ENCODE assay signal across 24 cellular contexts in the genomic region with DNA sequence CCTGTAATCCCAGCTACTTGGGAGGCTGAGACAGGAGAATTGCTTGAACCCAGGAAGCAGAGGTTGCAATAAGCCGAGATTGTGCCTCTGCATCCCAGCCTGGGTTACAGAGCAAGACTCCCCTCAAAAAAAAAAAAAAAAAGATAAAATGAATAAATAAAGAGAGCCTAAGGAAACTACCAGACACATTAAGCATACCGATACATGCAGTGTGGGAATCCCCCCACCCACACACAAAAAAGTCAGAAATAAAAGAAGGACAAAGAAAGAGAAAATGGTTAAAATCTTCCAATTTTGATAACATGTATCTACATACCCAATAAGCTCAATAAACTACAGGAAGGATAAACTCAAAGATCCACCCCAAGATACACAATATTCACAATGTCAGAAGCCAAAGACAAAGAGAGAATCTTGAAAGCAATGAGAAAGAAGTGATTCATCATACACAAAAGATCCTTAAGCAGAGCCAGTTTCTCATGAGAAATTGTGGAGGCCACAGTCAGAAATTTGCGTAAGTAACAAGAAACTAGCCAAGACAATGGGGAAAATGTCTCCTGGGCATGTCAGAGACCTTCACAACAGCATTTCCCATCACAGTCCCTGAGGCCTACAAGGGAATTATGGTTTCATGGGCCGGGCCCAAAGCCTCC.
A peak's percentile ranks its signal among the peaks of the same experiment; 100 is the strongest.
DNase-seq lines count a peak whose midpoint lies in the region; ATAC-seq, FAIRE-seq and TF ChIP-seq lines count a peak whose summit lies in the region.
"Had no signal": no experiment of that assay in that cellular context is flagged by ENCODE, and none has a peak within 500 bp of the region (broad histone marks: within the 10 kb centered on the region; RNA-seq: fewer than 3 reads in every experiment).

No MANE protein-coding gene starts in this region.

- H3K27me3 ChIP-seq in GM12878 (replicated peaks in 1 of 2; ENCODE audit: control insufficient read depth in 2 of 2, insufficient read depth in 2 of 2, low read length in 1 of 2) (no peaks in the 10 kb centered on the region), upper lobe of left lung (no peaks in the 10 kb centered on the region)

- DNase-seq in GM12878 (ENCODE audit: low read depth, low spot score) (no peak), DMS 273 treated with DMSO at 0.1 percent for 48 hours (lab: John Stamatoyannopoulos, UW) (no peak), upper lobe of left lung (no peak)
- DNase-seq: AML-193; Caco-2; CD4-positive, alpha-beta T cell; DMS153; DMS79; GDM1; GM23248; H7; HFFc6; Kasumi-1; KG1 had no signal

- RAD21 ChIA-PET in GM12878 (lab: Charles Lee; ENCODE audit: unreplicated experiment): no interaction called here

- no peaks in the 10 kb centered on the region for H3K79me2 ChIP-seq in GM12878 (ENCODE audit: control insufficient read depth, insufficient read depth, low read length)

- no peak for TF ChIP-seq RAD21 in GM12878 (IDR thresholded peaks at IDR 0.05; ENCODE audit: insufficient read depth, low read depth, low read length)

- no TSS peak for BruUV-seq in GM12878 (replicated peaks; lab: Mats Ljungman, UMichigan)

- no peaks in the 10 kb centered on the region for H4K20me1 ChIP-seq in GM12878 (ENCODE audit: control insufficient read depth, insufficient read depth)

- no peak overlapping the region for H3K9ac ChIP-seq in GM12878 (ENCODE audit: control insufficient read depth, insufficient read depth, low read length)
- H3K9ac ChIP-seq: GM23248 had no signal

- POLR2A ChIA-PET in GM12878 (lab: Charles Lee): interaction anchor here (0.7 to 1.3 kb wide), 2 partner anchors 15 to 25 kb away, joined by 3 to 6 read pairs; no protein-coding TSS in a partner anchor

- H3K4me1 ChIP-seq in GM12878 (ENCODE audit: control insufficient read depth, insufficient read depth, low read length) (no peaks in the 10 kb centered on the region), upper lobe of left lung (no peaks in the 10 kb centered on the region)
- H3K4me1 ChIP-seq: A549, Caco-2 had no signal

- CTCF ChIA-PET in GM12878 (lab: Yijun Ruan, JAX): no interaction called here

- H3K4me2 ChIP-seq in GM12878 (ENCODE audit: control insufficient read depth, insufficient read depth): no peak overlapping the region
- H3K4me2 ChIP-seq: A549 had no signal

- in situ Hi-C loops in GM12878 (cut with MboI): no loop called here

- TF ChIP-seq POLR2A in GM12878 (IDR thresholded peaks at IDR 0.05; ENCODE audit: low read depth, low read length) (no peak), upper lobe of left lung (IDR thresholded peaks at IDR 0.05) (no peak)

- H3K9me3 ChIP-seq in GM12878 (replicated peaks; ENCODE audit: control insufficient read depth, insufficient read depth, low read length): no peaks in the 10 kb centered on the region; the same call in 2 of the 3 replicates
- no peaks in the 10 kb centered on the region for H3K9me3 ChIP-seq in upper lobe of left lung
- H3K9me3 ChIP-seq: A549, Caco-2 had no signal

- H3K4me3 ChIP-seq in GM12878 (no peak overlapping the region), upper lobe of left lung (no peak overlapping the region)
- H3K4me3 ChIP-seq: A549, GM23248 had no signal

- H3K36me3 ChIP-seq in GM12878 (ENCODE audit: control insufficient read depth in 2 of 2, insufficient read depth in 2 of 2, low read length in 1 of 2) (no peaks in the 10 kb centered on the region), upper lobe of left lung (no peaks in the 10 kb centered on the region)

- H2AFZ ChIP-seq in GM12878 (ENCODE audit: control insufficient read depth, low read depth, low read length): peak overlapping the region; percentile 24; the same call in 1 of the 2 replicates
- H2AFZ ChIP-seq: GM23248 had no signal

- H3K27ac ChIP-seq in GM12878 (ENCODE audit: control insufficient read depth, insufficient read depth): no peak overlapping the region
- H3K27ac ChIP-seq in upper lobe of left lung: no peak overlapping the region
- H3K27ac ChIP-seq: 22Rv1, A549, C4-2B, GM23248 had no signal

- WGBS in GM12878 (ENCODE audit: insufficient coverage, insufficient replicate concordance, low lambda C conversion rate, missing lambda C conversion rate): 32% methylated on average over 4 of the region's 4 CpGs
- WGBS in upper lobe of left lung, 2 donors: 78 to 92% methylated on average over 4 of the region's 4 CpGs

- no peak for FAIRE-seq in GM12878 (lab: Jason Lieb, UNC)
- FAIRE-seq: A549, D721Med had no signal

- TF ChIP-seq EP300 in GM12878 (IDR thresholded peaks at IDR 0.05; ENCODE audit: borderline replicate concordance in 1 of 2, control insufficient read depth in 1 of 2, low read depth in 2 of 2, low read length in 2 of 2): no peak
- no peak for TF ChIP-seq EP300 in upper lobe of left lung (IDR thresholded peaks at IDR 0.05)

- no peak for TF ChIP-seq CTCF in GM12878 (IDR thresholded peaks at IDR 0.05 in 2 of 3, conservative IDR thresholded peaks at IDR 0.05 in 1 of 3; ENCODE audit: control insufficient read depth in 2 of 3, extremely low read depth in 1 of 3, insufficient read depth in 1 of 3, low read depth in 3 of 3, low read length in 3 of 3)
- TF ChIP-seq CTCF in upper lobe of left lung (IDR thresholded peaks at IDR 0.05): no peak

- intact Hi-C loops in GM12878 (cut with micrococcal nuclease; ENCODE audit: unreplicated experiment): no loop called here

- ATAC-seq in GM18868 (IDR thresholded peaks at IDR 0.05; ENCODE audit: unreplicated experiment) (peak; percentile 62), HG02678 (IDR thresholded peaks at IDR 0.05; ENCODE audit: unreplicated experiment) (peak; percentile 49), HG03378 (IDR thresholded peaks at IDR 0.05; ENCODE audit: unreplicated experiment) (peak; percentile 70), GM12878 (peak; percentile 47), GM18498 (IDR thresholded peaks at IDR 0.05; ENCODE audit: unreplicated experiment) (no peak), upper lobe of left lung (ENCODE audit: low FRiP score in 2 of 2) (no peak), HG03135 (IDR thresholded peaks at IDR 0.05; ENCODE audit: unreplicated experiment) (no peak)
- ATAC-seq: A549, HCT116 had no signal

- SMC1A ChIA-PET in GM12878 (lab: Charles Lee; ENCODE audit: uncharacterized antibody, unreplicated experiment): no interaction called here

TF ChIP-seq in GM12878, 131 proteins besides CTCF, POLR2A, EP300 and RAD21 (continues in another document):
- TF ChIP-seq, protein P1, sequence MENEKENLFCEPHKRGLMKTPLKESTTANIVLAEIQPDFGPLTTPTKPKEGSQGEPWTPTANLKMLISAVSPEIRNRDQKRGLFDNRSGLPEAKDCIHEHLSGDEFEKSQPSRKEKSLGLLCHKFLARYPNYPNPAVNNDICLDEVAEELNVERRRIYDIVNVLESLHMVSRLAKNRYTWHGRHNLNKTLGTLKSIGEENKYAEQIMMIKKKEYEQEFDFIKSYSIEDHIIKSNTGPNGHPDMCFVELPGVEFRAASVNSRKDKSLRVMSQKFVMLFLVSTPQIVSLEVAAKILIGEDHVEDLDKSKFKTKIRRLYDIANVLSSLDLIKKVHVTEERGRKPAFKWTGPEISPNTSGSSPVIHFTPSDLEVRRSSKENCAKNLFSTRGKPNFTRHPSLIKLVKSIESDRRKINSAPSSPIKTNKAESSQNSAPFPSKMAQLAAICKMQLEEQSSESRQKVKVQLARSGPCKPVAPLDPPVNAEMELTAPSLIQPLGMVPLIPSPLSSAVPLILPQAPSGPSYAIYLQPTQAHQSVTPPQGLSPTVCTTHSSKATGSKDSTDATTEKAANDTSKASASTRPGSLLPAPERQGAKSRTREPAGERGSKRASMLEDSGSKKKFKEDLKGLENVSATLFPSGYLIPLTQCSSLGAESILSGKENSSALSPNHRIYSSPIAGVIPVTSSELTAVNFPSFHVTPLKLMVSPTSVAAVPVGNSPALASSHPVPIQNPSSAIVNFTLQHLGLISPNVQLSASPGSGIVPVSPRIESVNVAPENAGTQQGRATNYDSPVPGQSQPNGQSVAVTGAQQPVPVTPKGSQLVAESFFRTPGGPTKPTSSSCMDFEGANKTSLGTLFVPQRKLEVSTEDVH (IDR thresholded peaks at IDR 0.05; ENCODE audit: low read depth, partially characterized antibody): no peak
- TF ChIP-seq, protein P2, sequence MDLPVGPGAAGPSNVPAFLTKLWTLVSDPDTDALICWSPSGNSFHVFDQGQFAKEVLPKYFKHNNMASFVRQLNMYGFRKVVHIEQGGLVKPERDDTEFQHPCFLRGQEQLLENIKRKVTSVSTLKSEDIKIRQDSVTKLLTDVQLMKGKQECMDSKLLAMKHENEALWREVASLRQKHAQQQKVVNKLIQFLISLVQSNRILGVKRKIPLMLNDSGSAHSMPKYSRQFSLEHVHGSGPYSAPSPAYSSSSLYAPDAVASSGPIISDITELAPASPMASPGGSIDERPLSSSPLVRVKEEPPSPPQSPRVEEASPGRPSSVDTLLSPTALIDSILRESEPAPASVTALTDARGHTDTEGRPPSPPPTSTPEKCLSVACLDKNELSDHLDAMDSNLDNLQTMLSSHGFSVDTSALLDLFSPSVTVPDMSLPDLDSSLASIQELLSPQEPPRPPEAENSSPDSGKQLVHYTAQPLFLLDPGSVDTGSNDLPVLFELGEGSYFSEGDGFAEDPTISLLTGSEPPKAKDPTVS (IDR thresholded peaks at IDR 0.05; ENCODE audit: low read depth, low read length): no peak
- no peak for TF ChIP-seq SUPT20H (IDR thresholded peaks at IDR 0.05; ENCODE audit: borderline replicate concordance, control insufficient read depth, low read depth, low read length)
- TF ChIP-seq EED (IDR thresholded peaks at IDR 0.05; ENCODE audit: low read depth): no peak
- TF ChIP-seq, protein P3, sequence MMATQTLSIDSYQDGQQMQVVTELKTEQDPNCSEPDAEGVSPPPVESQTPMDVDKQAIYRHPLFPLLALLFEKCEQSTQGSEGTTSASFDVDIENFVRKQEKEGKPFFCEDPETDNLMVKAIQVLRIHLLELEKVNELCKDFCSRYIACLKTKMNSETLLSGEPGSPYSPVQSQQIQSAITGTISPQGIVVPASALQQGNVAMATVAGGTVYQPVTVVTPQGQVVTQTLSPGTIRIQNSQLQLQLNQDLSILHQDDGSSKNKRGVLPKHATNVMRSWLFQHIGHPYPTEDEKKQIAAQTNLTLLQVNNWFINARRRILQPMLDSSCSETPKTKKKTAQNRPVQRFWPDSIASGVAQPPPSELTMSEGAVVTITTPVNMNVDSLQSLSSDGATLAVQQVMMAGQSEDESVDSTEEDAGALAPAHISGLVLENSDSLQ (IDR thresholded peaks at IDR 0.05): no peak
- peak; percentile 47 for TF ChIP-seq MEF2B (IDR thresholded peaks at IDR 0.05; ENCODE audit: partially characterized antibody, poor library complexity, severe bottlenecking)
- TF ChIP-seq ZBED1 (IDR thresholded peaks at IDR 0.05; ENCODE audit: borderline replicate concordance): no peak
- TF ChIP-seq, protein P4, sequence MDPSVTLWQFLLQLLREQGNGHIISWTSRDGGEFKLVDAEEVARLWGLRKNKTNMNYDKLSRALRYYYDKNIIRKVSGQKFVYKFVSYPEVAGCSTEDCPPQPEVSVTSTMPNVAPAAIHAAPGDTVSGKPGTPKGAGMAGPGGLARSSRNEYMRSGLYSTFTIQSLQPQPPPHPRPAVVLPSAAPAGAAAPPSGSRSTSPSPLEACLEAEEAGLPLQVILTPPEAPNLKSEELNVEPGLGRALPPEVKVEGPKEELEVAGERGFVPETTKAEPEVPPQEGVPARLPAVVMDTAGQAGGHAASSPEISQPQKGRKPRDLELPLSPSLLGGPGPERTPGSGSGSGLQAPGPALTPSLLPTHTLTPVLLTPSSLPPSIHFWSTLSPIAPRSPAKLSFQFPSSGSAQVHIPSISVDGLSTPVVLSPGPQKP (IDR thresholded peaks at IDR 0.05; ENCODE audit: low read depth, low read length): no peak

Comparison
In these comparisons a context has a peak if more than half of its experiments do, and no peak if none do; other contexts are left out.
1. ATAC-seq: peak in GM18868 (single experiment), HG02678 (single experiment), HG03378 (single experiment) and GM12878 (single experiment); none in GM18498 (single experiment), upper lobe of left lung (0 of 2) and HG03135 (single experiment).